Comparison of ENCODE assay signal across 13 cellular contexts in the genomic region with DNA sequence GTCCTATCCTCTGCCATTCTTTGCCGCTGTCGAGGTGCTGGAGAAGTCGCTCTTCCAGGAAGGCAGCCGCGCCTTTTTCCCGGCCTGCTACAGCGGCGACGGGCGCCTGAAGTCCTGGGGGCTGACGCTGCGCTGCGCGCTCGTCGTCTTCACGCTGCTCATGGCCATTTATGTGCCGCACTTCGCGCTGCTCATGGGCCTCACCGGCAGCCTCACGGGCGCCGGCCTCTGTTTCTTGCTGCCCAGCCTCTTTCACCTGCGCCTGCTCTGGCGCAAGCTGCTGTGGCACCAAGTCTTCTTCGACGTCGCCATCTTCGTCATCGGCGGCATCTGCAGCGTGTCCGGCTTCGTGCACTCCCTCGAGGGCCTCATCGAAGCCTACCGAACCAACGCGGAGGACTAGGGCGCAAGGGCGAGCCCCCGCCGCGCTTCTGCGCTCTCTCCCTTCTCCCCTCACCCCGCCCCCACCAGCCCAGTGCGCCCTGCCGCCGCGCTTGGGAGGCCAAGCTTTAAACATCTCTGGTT. TPM values are rescaled to one million over a fixed set of nuclear protein-coding genes. Genes with fewer than 3 reads are reported as not detected.
DNase-seq lines count a peak whose midpoint lies in the region; ATAC-seq and TF ChIP-seq lines count a peak whose summit lies in the region.
"Had no signal": no experiment of that assay in that cellular context is flagged by ENCODE, and none has a peak within 500 bp of the region (broad histone marks: within the 10 kb centered on the region; RNA-seq: fewer than 3 reads in every experiment).

No MANE protein-coding gene starts in this region.

- H3K36me3 Mint-ChIP-seq in activated CD8-positive, alpha-beta T cell treated with anti-CD3 and anti-CD28 coated beads for 36 hours (ENCODE audit: low read depth): no peaks in the 10 kb centered on the region

- peaks cover 60% of the 10 kb centered on the region for H3K4me1 Mint-ChIP-seq in activated CD8-positive, alpha-beta T cell treated with anti-CD3 and anti-CD28 coated beads for 36 hours (ENCODE audit: low read depth)

- H3K27ac Mint-ChIP-seq in activated CD8-positive, alpha-beta T cell treated with anti-CD3 and anti-CD28 coated beads for 36 hours: no peak overlapping the region

- no peaks in the 10 kb centered on the region for H3K27me3 ChIP-seq in testis

- peaks cover 84% of the 10 kb centered on the region for H3K27me3 Mint-ChIP-seq in activated CD8-positive, alpha-beta T cell treated with anti-CD3 and anti-CD28 coated beads for 36 hours

- peak overlapping the region; percentile 48 for H3K4me3 Mint-ChIP-seq in activated CD8-positive, alpha-beta T cell treated with anti-CD3 and anti-CD28 coated beads for 36 hours

- H3K36me3 ChIP-seq in testis (ENCODE audit: low read depth, missing control alignments): no peaks in the 10 kb centered on the region
- H3K36me3 ChIP-seq: SJSA1 had no signal

- peak; percentile 5 for DNase-seq in stimulated activated CD4-positive, alpha-beta T cell treated with anti-CD3 and anti-CD28 coated beads, Interleukin-12 subunit alpha, Interleukin-12 subunit beta, amount 100 ng/mL, for 4 hours
- no peak for DNase-seq in stimulated activated CD4-positive, alpha-beta T cell treated with anti-CD3 and anti-CD28 coated beads, Interleukin-4, amount 100 ng/mL, for 24 hours
- DNase-seq in activated CD8-positive, alpha-beta T cell treated with anti-CD3 and anti-CD28 coated beads for 36 hours: peak; percentile 18
- DNase-seq in NCI-H526 treated with DMSO at 0.1 percent for 48 hours (lab: John Stamatoyannopoulos, UW): no peak
- DNase-seq in testis: no peak
- no peak for DNase-seq in NCI-H1105 treated with DMSO at 0.1 percent for 48 hours (lab: John Stamatoyannopoulos, UW)
- no peak for DNase-seq in coronary artery (ENCODE audit: low spot score)
- DNase-seq: NCI-H187 treated with DMSO at 0.1 percent for 48 hours had no signal

- no peak for ATAC-seq in activated CD8-positive, alpha-beta T cell treated with anti-CD3 and anti-CD28 coated beads for 36 hours
- ATAC-seq: K562, left lobe of liver had no signal

- peaks cover 3% of the 10 kb centered on the region for H3K9me3 Mint-ChIP-seq in activated CD8-positive, alpha-beta T cell treated with anti-CD3 and anti-CD28 coated beads for 36 hours

- H3K9me3 ChIP-seq in iPS-18c (ENCODE audit: control insufficient read depth, insufficient read depth, low read length) (peaks cover 6% of the 10 kb centered on the region), testis (no peaks in the 10 kb centered on the region)

- WGBS in testis, 2 donors: 1 to 2% methylated on average over 23 to 51 of the region's 51 CpGs

- TF ChIP-seq CTCF in activated CD8-positive, alpha-beta T cell treated with anti-CD3 and anti-CD28 coated beads for 36 hours (IDR thresholded peaks at IDR 0.05): no peak
- TF ChIP-seq CTCF in testis (IDR thresholded peaks at IDR 0.05) (no peak), coronary artery (IDR thresholded peaks at IDR 0.05) (no peak)

- H3K4me3 ChIP-seq in iPS-18c (ENCODE audit: insufficient read depth, low read depth, low read length) (peak overlapping the region; percentile 55), testis (no peak overlapping the region), coronary artery (no peak overlapping the region)
- H3K4me3 ChIP-seq: K562, SJSA1 had no signal

- POLR2A ChIA-PET in activated CD8-positive, alpha-beta T cell treated with anti-CD3 and anti-CD28 coated beads for 36 hours (lab: Charles Lee): interaction anchor here (1.6 kb wide), 1 partner anchor 9 kb away, joined by 4 read pairs; no protein-coding TSS in a partner anchor

- intact Hi-C loops in activated CD8-positive, alpha-beta T cell treated with anti-CD3 and anti-CD28 coated beads for 36 hours (cut with micrococcal nuclease): loop anchor here (5.0 kb wide), 1 partner anchor 41 kb away; no protein-coding TSS in a partner anchor
- intact Hi-C loops in testis (cut with DNase I; ENCODE audit: low total_unique reads): no loop called here

- H3K4me1 ChIP-seq in testis: no peaks in the 10 kb centered on the region

- no peak for TF ChIP-seq POLR2A in testis (IDR thresholded peaks at IDR 0.05)

- H3K27ac ChIP-seq in testis (no peak overlapping the region), coronary artery (no peak overlapping the region)
- H3K27ac ChIP-seq: SJSA1 had no signal

- CTCF ChIA-PET in activated CD8-positive, alpha-beta T cell treated with anti-CD3 and anti-CD28 coated beads for 36 hours (lab: Charles Lee): interaction anchor here (1.0 to 6.3 kb wide), 5 partner anchors 9 to 202 kb away, joined by 3 to 31 read pairs (median 4); no protein-coding TSS in a partner anchor

RNA-seq across cellular contexts. Expression of a gene that starts 4.0 kb away (rescaled TPM):
- not detected for total RNA-seq in activated CD8-positive, alpha-beta T cell treated with anti-CD3 and anti-CD28 coated beads for 36 hours
- under 1 TPM; 0.25 to 0.55 TPM for total RNA-seq in testis
- polyA plus RNA-seq in testis (ENCODE audit: insufficient read depth, low read depth, low replicate concordance): 0.96 TPM
- total RNA-seq: K562, left lobe of liver, osteocyte, SJSA1 had no signal
- polyA plus RNA-seq: K562 had no signal

RNA-seq across cellular contexts. Expression of a gene that starts 20.0 kb away (rescaled TPM):
- 1 to 10 TPM; 7.1 to 7.4 TPM for total RNA-seq in activated CD8-positive, alpha-beta T cell treated with anti-CD3 and anti-CD28 coated beads for 36 hours
- 10 to 100 TPM; 22.7 to 26.9 TPM for total RNA-seq in testis
- 18.9 TPM for polyA plus RNA-seq in testis (ENCODE audit: insufficient read depth, low read depth, low replicate concordance)

Comparison
In these comparisons a context has a peak if more than half of its experiments do, and no peak if none do; other contexts are left out.
1. DNase-seq: peak in stimulated activated CD4-positive, alpha-beta T cell treated with anti-CD3 and anti-CD28 coated beads, Interleukin-12 subunit alpha, Interleukin-12 subunit beta, amount 100 ng/mL, for 4 hours (single experiment) and activated CD8-positive, alpha-beta T cell treated with anti-CD3 and anti-CD28 coated beads for 36 hours (single experiment); none in stimulated activated CD4-positive, alpha-beta T cell treated with anti-CD3 and anti-CD28 coated beads, Interleukin-4, amount 100 ng/mL, for 24 hours (single experiment), NCI-H526 treated with DMSO at 0.1 percent for 48 hours (single experiment), testis (single experiment), NCI-H1105 treated with DMSO at 0.1 percent for 48 hours (single experiment) and coronary artery (single experiment).